Comparison of ENCODE assay signal across 1 cellular context in genomic region chr10:127922206-127922605, GRCh38.
TF ChIP-seq lines count a peak whose summit lies in the region.

No MANE protein-coding gene starts in this region.

TF ChIP-seq in HCT116, 20 proteins besides CTCF, POLR2A, EP300 and RAD21 (continued from another document):
- TF ChIP-seq ATF3 (IDR thresholded peaks at IDR 0.05) (no peak), FOSL1 (IDR thresholded peaks at IDR 0.05; ENCODE audit: low read depth) (no peak), REST (IDR thresholded peaks at IDR 0.05; ENCODE audit: low read depth) (no peak), SIN3A (IDR thresholded peaks at IDR 0.05; ENCODE audit: low read depth) (no peak), EZH2phosphoT487 (IDR thresholded peaks at IDR 0.05; ENCODE audit: borderline replicate concordance) (no peak), ZBTB33 (IDR thresholded peaks at IDR 0.05; ENCODE audit: extremely low read depth, insufficient replicate concordance, low read length) (no peak), TCF7L2 (IDR thresholded peaks at IDR 0.05; ENCODE audit: borderline replicate concordance, extremely low read depth, insufficient read depth, insufficient read length) (no peak), YY1 (IDR thresholded peaks at IDR 0.05; ENCODE audit: extremely low read depth, insufficient replicate concordance, low read depth, low read length) (no peak), CBX3 (IDR thresholded peaks at IDR 0.05; ENCODE audit: low read depth) (no peak), EGR1 (IDR thresholded peaks at IDR 0.05; ENCODE audit: low read depth) (no peak), POLR2AphosphoS5 (IDR thresholded peaks at IDR 0.05; ENCODE audit: low read depth, low read length) (no peak), MAX (IDR thresholded peaks at IDR 0.05) (no peak)
TF ChIP-seq in HCT116: peak in this region for 0.
